Comparison of ENCODE assay signal across 15 cellular contexts in genomic region chr5:38112930-38113329, GRCh38.
A peak's percentile ranks its signal among the peaks of the same experiment; 100 is the strongest.
DNase-seq lines count a peak whose midpoint lies in the region; ATAC-seq and TF ChIP-seq lines count a peak whose summit lies in the region.
"Had no signal": no experiment of that assay in that cellular context is flagged by ENCODE, and none has a peak within 500 bp of the region (broad histone marks: within the 10 kb centered on the region; RNA-seq: fewer than 3 reads in every experiment).

No MANE protein-coding gene starts in this region.

- TF ChIP-seq CTCF in gastrocnemius medialis (IDR thresholded peaks at IDR 0.05 in 4 of 5, conservative IDR thresholded peaks at IDR 0.05 in 1 of 5), result no peak

- H3K4me1 ChIP-seq in right cardiac atrium (ENCODE audit: control insufficient read depth, insufficient read depth, low read length) (peaks cover 1% of the 10 kb centered on the region), gastrocnemius medialis (peaks cover 9 to 23% of the 10 kb centered on the region in 2 donors)

- ATAC-seq in Right ventricle myocardium inferior (peak; percentile 88), right cardiac atrium (peak; percentile 85 to 87), gastrocnemius medialis (peak; percentile 95 to 97), GM21528 (IDR thresholded peaks at IDR 0.05; ENCODE audit: low FRiP score, unreplicated experiment) (no peak), GM21515 (IDR thresholded peaks at IDR 0.05; ENCODE audit: unreplicated experiment) (no peak), GM19035 (IDR thresholded peaks at IDR 0.05; ENCODE audit: unreplicated experiment) (no peak)
- ATAC-seq: CD8-positive, alpha-beta T cell had no signal

- TF ChIP-seq POLR2A in gastrocnemius medialis (IDR thresholded peaks at IDR 0.05), result no peak

- H3K27ac ChIP-seq in right cardiac atrium (ENCODE audit: low read length) (no peak overlapping the region), gastrocnemius medialis (peak overlapping the region; percentile 21 to 69 (median 54))
- H3K27ac ChIP-seq: 22Rv1 had no signal

- in situ Hi-C loops in gastrocnemius medialis (cut with MboI; ENCODE audit: low sequenced_read_pairs in 4 of 4), result no loop called here

- no peaks in the 10 kb centered on the region for H3K36me3 ChIP-seq in gastrocnemius medialis

- H3K9me3 ChIP-seq in right cardiac atrium (ENCODE audit: control insufficient read depth, low read length), result no peaks in the 10 kb centered on the region
- H3K9me3 ChIP-seq in gastrocnemius medialis, result no peaks in the 10 kb centered on the region

- intact Hi-C loops in Right ventricle myocardium inferior (cut with DNase I), result no loop called here
- intact Hi-C loops in cardiac septum (cut with DNase I), result no loop called here
- intact Hi-C loops in right cardiac atrium (cut with DNase I), result no loop called here
- intact Hi-C loops in gastrocnemius medialis (cut with DNase I; ENCODE audit: low total_unique reads), result no loop called here

- 67% methylated on average over 4 of the region's 4 CpGs for WGBS in right cardiac atrium

- no peak overlapping the region for H3K4me3 ChIP-seq in right cardiac atrium (ENCODE audit: low read length)
- H3K4me3 ChIP-seq in gastrocnemius medialis, result no peak overlapping the region

- H3K27me3 ChIP-seq in right cardiac atrium (ENCODE audit: control insufficient read depth, insufficient read depth) (no peaks in the 10 kb centered on the region), gastrocnemius medialis (no peaks in the 10 kb centered on the region)

- DNase-seq in Right ventricle myocardium inferior (ENCODE audit: missing footprints), result no peak
- DNase-seq in cardiac septum (ENCODE audit: low spot score), result no peak
- no peak for DNase-seq in right cardiac atrium
- no peak for DNase-seq in gastrocnemius medialis
- DNase-seq: CD8-positive, alpha-beta T cell; COR-L47; DMS153; DMS79 treated with DMSO at 0.1 percent for 48 hours; EL; HCEC 1CT; HFFc6 had no signal

Comparison
In these comparisons a context has a peak if more than half of its experiments do, and no peak if none do; other contexts are left out.
1. ATAC-seq: peak in Right ventricle myocardium inferior (single experiment), right cardiac atrium (2 of 2) and gastrocnemius medialis (2 of 2); none in GM21528 (single experiment), GM21515 (single experiment) and GM19035 (single experiment).